In genomic region chr14:99484106-99484505, GRCh38 we compare ENCODE assay signal across 17 cellular contexts. TPM values are rescaled to one million over a fixed set of nuclear protein-coding genes. Genes with fewer than 3 reads are reported as not detected.
DNase-seq lines count a peak whose midpoint lies in the region; ATAC-seq and TF ChIP-seq lines count a peak whose summit lies in the region.
"Had no signal": no experiment of that assay in that cellular context is flagged by ENCODE, and none has a peak within 500 bp of the region (broad histone marks: within the 10 kb centered on the region; RNA-seq: fewer than 3 reads in every experiment).

No MANE protein-coding gene starts in this region.

- TF ChIP-seq CTCF in MCF 10A (IDR thresholded peaks at IDR 0.05; ENCODE audit: unreplicated experiment) = no peak
- TF ChIP-seq CTCF in breast epithelium (IDR thresholded peaks at IDR 0.05) = no peak
- TF ChIP-seq CTCF in NB4 (IDR thresholded peaks at IDR 0.05; ENCODE audit: low read depth, low read length) = no peak
- TF ChIP-seq CTCF in epithelial cell of esophagus (IDR thresholded peaks at IDR 0.05; ENCODE audit: insufficient read depth, low read depth, low read length, missing control alignments) = no peak
- TF ChIP-seq CTCF in type B pancreatic cell (conservative IDR thresholded peaks at IDR 0.05) = no peak

- DNase-seq in MCF 10A (ENCODE audit: unreplicated experiment) (peak; percentile 18), breast epithelium (ENCODE audit: low spot score in 2 of 2) (no peak), NB4 (ENCODE audit: low read depth) (no peak), epithelial cell of esophagus (ENCODE audit: low read depth) (peak; percentile 78), type B pancreatic cell (ENCODE audit: extremely low spot score, unreplicated experiment) (no peak), mesenteric fat pad (ENCODE audit: low spot score) (no peak)
- DNase-seq in activated CD4-positive, alpha-beta T cell treated with anti-CD3 and anti-CD28 coated beads for 36 hours = no peak
- DNase-seq: C1 segment of cervical spinal cord, EL, H9, NCI-H1417, NCI-H187 treated with DMSO at 0.1 percent for 48 hours, NCI-H69, RPMI8226 had no signal

- intact Hi-C loops in MCF 10A (cut with micrococcal nuclease) = no loop called here
- intact Hi-C loops in breast epithelium (cut with DNase I; ENCODE audit: low total_unique reads) = no loop called here
- intact Hi-C loops in activated CD4-positive, alpha-beta T cell treated with anti-CD3 and anti-CD28 coated beads for 36 hours (cut with DNase I, micrococcal nuclease) = loop anchor here (5.0 to 10.0 kb wide), 3 partner anchors 287 to 891 kb away; partner anchors contain the start of genes EVL (in 1 of the 2) and WDR25 (in 1 of the 2)

- peak overlapping the region; percentile 67 for H3K27ac Mint-ChIP-seq in MCF 10A (ENCODE audit: low read depth, unreplicated experiment)
- H3K27ac Mint-ChIP-seq in type B pancreatic cell = peak overlapping the region; percentile 69
- no peak overlapping the region for H3K27ac Mint-ChIP-seq in activated CD4-positive, alpha-beta T cell treated with anti-CD3 and anti-CD28 coated beads for 36 hours
- H3K27ac Mint-ChIP-seq: H9 had no signal

- H3K27me3 Mint-ChIP-seq in MCF 10A (ENCODE audit: insufficient read depth, unreplicated experiment) = no peaks in the 10 kb centered on the region
- no peaks in the 10 kb centered on the region for H3K27me3 Mint-ChIP-seq in type B pancreatic cell
- no peaks in the 10 kb centered on the region for H3K27me3 Mint-ChIP-seq in activated CD4-positive, alpha-beta T cell treated with anti-CD3 and anti-CD28 coated beads for 36 hours
- H3K27me3 Mint-ChIP-seq: IgD-negative memory B cell had no signal

- no peak for ATAC-seq in activated CD4-positive, alpha-beta T cell treated with anti-CD3 and anti-CD28 coated beads for 36 hours
- no peak for ATAC-seq in GM18505 (IDR thresholded peaks at IDR 0.05; ENCODE audit: unreplicated experiment)
- ATAC-seq: A549 had no signal

- peak overlapping the region; percentile 95 for H3K4me3 Mint-ChIP-seq in MCF 10A (ENCODE audit: unreplicated experiment)
- H3K4me3 Mint-ChIP-seq in type B pancreatic cell = peak overlapping the region; percentile 68
- H3K4me3 Mint-ChIP-seq in activated CD4-positive, alpha-beta T cell treated with anti-CD3 and anti-CD28 coated beads for 36 hours = no peak overlapping the region
- H3K4me3 Mint-ChIP-seq: H9 had no signal

- peaks cover 5 to 35% of the 10 kb centered on the region in 2 donors for H3K4me1 ChIP-seq in breast epithelium

- H3K27me3 ChIP-seq in breast epithelium = no peaks in the 10 kb centered on the region

- H3K4me3 ChIP-seq in breast epithelium (no peak overlapping the region), NB4 (ENCODE audit: low read depth, low read length) (peak overlapping the region; percentile 13), epithelial cell of esophagus (ENCODE audit: low read length) (no peak overlapping the region)
- H3K4me3 ChIP-seq: A549 had no signal

- TF ChIP-seq POLR2A in breast epithelium (IDR thresholded peaks at IDR 0.05) (no peak), NB4 (IDR thresholded peaks at IDR 0.05; ENCODE audit: extremely low read depth, insufficient read length) (no peak), GM18505 (IDR thresholded peaks at IDR 0.05; ENCODE audit: borderline replicate concordance, extremely low read depth, insufficient read depth, insufficient read length) (no peak)

- BruUV-seq in MCF 10A (replicated peaks; lab: Mats Ljungman, UMichigan) = no TSS peak

- no peaks in the 10 kb centered on the region for H3K36me3 ChIP-seq in breast epithelium

- no peaks in the 10 kb centered on the region for H3K9me3 ChIP-seq in breast epithelium
- H3K9me3 ChIP-seq: A549 had no signal

- H3K36me3 Mint-ChIP-seq in MCF 10A (ENCODE audit: insufficient read depth, unreplicated experiment) (peaks cover 16% of the 10 kb centered on the region), type B pancreatic cell (no peaks in the 10 kb centered on the region)
- H3K36me3 Mint-ChIP-seq in activated CD4-positive, alpha-beta T cell treated with anti-CD3 and anti-CD28 coated beads for 36 hours (ENCODE audit: low read depth) = peaks cover 3% of the 10 kb centered on the region
- H3K36me3 Mint-ChIP-seq: IgD-negative memory B cell had no signal

- no peak overlapping the region for H3K27ac ChIP-seq in breast epithelium
- H3K27ac ChIP-seq: A549 had no signal

- H3K9me3 Mint-ChIP-seq in MCF 10A (ENCODE audit: unreplicated experiment) = no peaks in the 10 kb centered on the region
- no peaks in the 10 kb centered on the region for H3K9me3 Mint-ChIP-seq in type B pancreatic cell
- no peaks in the 10 kb centered on the region for H3K9me3 Mint-ChIP-seq in activated CD4-positive, alpha-beta T cell treated with anti-CD3 and anti-CD28 coated beads for 36 hours (ENCODE audit: low read depth)
- H3K9me3 Mint-ChIP-seq: H9, IgD-negative memory B cell had no signal

- POLR2A ChIA-PET in MCF 10A (lab: Yijun Ruan, JAX) = interaction anchor here (0.6 to 2.0 kb wide), 3 partner anchors 11 to 150 kb away, joined by 3 to 7 read pairs (median 3); no protein-coding TSS in a partner anchor
- POLR2A ChIA-PET in activated CD4-positive, alpha-beta T cell treated with anti-CD3 and anti-CD28 coated beads for 36 hours (lab: Charles Lee) = no interaction called here

- peaks cover 39% of the 10 kb centered on the region for H3K4me1 Mint-ChIP-seq in MCF 10A (ENCODE audit: insufficient read depth, unreplicated experiment)
- peaks cover 27% of the 10 kb centered on the region for H3K4me1 Mint-ChIP-seq in type B pancreatic cell (ENCODE audit: unreplicated experiment)
- H3K4me1 Mint-ChIP-seq in activated CD4-positive, alpha-beta T cell treated with anti-CD3 and anti-CD28 coated beads for 36 hours = peaks cover 54% of the 10 kb centered on the region

- CTCF ChIA-PET in MCF 10A (lab: Yijun Ruan, JAX) = interaction anchor here (0.6 to 1.5 kb wide), 3 partner anchors 29 to 119 kb away, joined by 3 to 4 read pairs (median 4); no protein-coding TSS in a partner anchor
- CTCF ChIA-PET in activated CD4-positive, alpha-beta T cell treated with anti-CD3 and anti-CD28 coated beads for 36 hours (lab: Charles Lee) = no interaction called here

RNA-seq across cellular contexts. Expression of gene CCNK, which starts 2.9 kb away (rescaled TPM):
- 70.4 and 87.7 TPM in 2 replicates for total RNA-seq in MCF 10A (2022)
- total RNA-seq in breast epithelium = 10 to 100 TPM; 23.0 to 29.0 (median 23.9) TPM
- 66.2 and 84.0 TPM in 2 replicates for total RNA-seq in type B pancreatic cell (ENCODE audit: low replicate concordance)
- total RNA-seq in mesenteric fat pad = 48.2 TPM
- total RNA-seq in activated CD4-positive, alpha-beta T cell treated with anti-CD3 and anti-CD28 coated beads for 36 hours = 10 to 100 TPM; 93.7 to 96.2 TPM

RNA-seq across cellular contexts. Expression of gene SETD3, which starts 3.4 kb away (rescaled TPM):
- 43.9 and 50.6 TPM in 2 replicates for total RNA-seq in MCF 10A (2022)
- 100 to 1,000 TPM in 1 of 3 donors, 10 to 100 TPM in 2; 79.0 to 101 (median 89.9) TPM for total RNA-seq in breast epithelium
- 50.2 and 52.7 TPM in 2 replicates for total RNA-seq in type B pancreatic cell (ENCODE audit: low replicate concordance)
- total RNA-seq in mesenteric fat pad = 61.5 TPM
- 10 to 100 TPM; 51.5 to 62.3 TPM for total RNA-seq in activated CD4-positive, alpha-beta T cell treated with anti-CD3 and anti-CD28 coated beads for 36 hours

Comparison
In these comparisons a context has a peak if more than half of its experiments do, and no peak if none do; other contexts are left out.
1. DNase-seq: peak in MCF 10A (single experiment) and epithelial cell of esophagus (single experiment); none in breast epithelium (0 of 2), NB4 (single experiment), type B pancreatic cell (single experiment), mesenteric fat pad (single experiment) and activated CD4-positive, alpha-beta T cell treated with anti-CD3 and anti-CD28 coated beads for 36 hours (single experiment).
2. intact Hi-C loops: an anchor here in activated CD4-positive, alpha-beta T cell treated with anti-CD3 and anti-CD28 coated beads for 36 hours (5.0 to 10.0 kb wide); none called in MCF 10A and breast epithelium.